In genomic region chr13:91108315-91108714, GRCh38 we compare ENCODE assay signal across 29 cellular contexts.
"Had no signal": no experiment of that assay in that cellular context is flagged by ENCODE, and none has a peak within 500 bp of the region (broad histone marks: within the 10 kb centered on the region; RNA-seq: fewer than 3 reads in every experiment).

No MANE protein-coding gene starts in this region.

- H3K27me3 Mint-ChIP-seq: stimulated activated naive B cell treated with anti-CD40 and anti-IgM and Interleukin-4, amounts not matched to agents 10 μg/mL and 1 μg/mL and 100 μg/mL, for 72 hours; stimulated activated naive CD8-positive, alpha-beta T cell treated with anti-CD3 and anti-CD28 coated beads, Interleukin-15, amount 100 ng/mL, for 72 hours; type B pancreatic cell had no signal

- H3K27me3 ChIP-seq: suprapubic skin, testis, thyroid gland, tibial artery, tibial nerve, transverse colon, upper lobe of left lung, upper lobe of right lung, uterus, vagina had no signal

- H3K36me3 ChIP-seq: stomach, suprapubic skin, thoracic aorta, thyroid gland, tibial artery, tibial nerve, transverse colon, upper lobe of left lung, upper lobe of right lung, uterus, vagina had no signal

- H3K4me3 ChIP-seq: stomach, suprapubic skin, testis, thoracic aorta, thyroid gland, tibial artery, tibial nerve, transverse colon, upper lobe of left lung, upper lobe of right lung, uterus, vagina had no signal

- H3K36me3 Mint-ChIP-seq: stimulated activated effector memory CD8-positive, alpha-beta T cell treated with anti-CD3 and anti-CD28 coated beads, Interleukin-12 subunit alpha, Interleukin-12 subunit beta, amount 100 ng/mL, for 72 hours; stimulated activated memory B cell treated with anti-CD40 and anti-IgM and Interleukin-4, amounts not matched to agents 10 μg/mL and 1 μg/mL and 100 μg/mL, for 72 hours; stimulated activated naive B cell treated with anti-CD40 and anti-IgM and Interleukin-4, amounts not matched to agents 10 μg/mL and 1 μg/mL and 100 μg/mL, for 72 hours had no signal

- H3K4me1 ChIP-seq: stomach, suprapubic skin, testis, tibial artery, tibial nerve, transverse colon, upper lobe of left lung, upper lobe of right lung, uterus, vagina had no signal

- ATAC-seq: stimulated activated effector memory CD8-positive, alpha-beta T cell treated with anti-CD3 and anti-CD28 coated beads, Interleukin-12 subunit alpha, Interleukin-12 subunit beta, amount 100 ng/mL, for 72 hours; stimulated activated memory B cell treated with anti-CD40 and anti-IgM and Interleukin-4, amounts not matched to agents 10 μg/mL and 1 μg/mL and 100 μg/mL, for 72 hours; stimulated activated naive B cell treated with anti-CD40 and anti-IgM and Interleukin-4, amounts not matched to agents 10 μg/mL and 1 μg/mL and 100 μg/mL, for 72 hours; stimulated activated naive CD8-positive, alpha-beta T cell treated with anti-CD3 and anti-CD28 coated beads, Interleukin-15, amount 100 ng/mL, for 72 hours; stimulated activated naive CD8-positive, alpha-beta T cell treated with anti-CD3 and anti-CD28 coated beads, Interleukin-15, Interleukin-2, amounts not matched to agents 100 U/mL and 50 U/mL, for 24 hours; upper lobe of right lung had no signal

- H3K4me1 Mint-ChIP-seq: stimulated activated effector memory CD8-positive, alpha-beta T cell treated with anti-CD3 and anti-CD28 coated beads, Interleukin-12 subunit alpha, Interleukin-12 subunit beta, amount 100 ng/mL, for 72 hours; stimulated activated memory B cell treated with anti-CD40 and anti-IgM and Interleukin-4, amounts not matched to agents 10 μg/mL and 1 μg/mL and 100 μg/mL, for 72 hours; stimulated activated naive B cell treated with anti-CD40 and anti-IgM and Interleukin-4, amounts not matched to agents 10 μg/mL and 1 μg/mL and 100 μg/mL, for 72 hours; stimulated activated naive CD8-positive, alpha-beta T cell treated with anti-CD3 and anti-CD28 coated beads, Interleukin-15, amount 100 ng/mL, for 72 hours had no signal

- H3K9me3 Mint-ChIP-seq: stimulated activated naive CD8-positive, alpha-beta T cell treated with anti-CD3 and anti-CD28 coated beads, Interleukin-15, amount 100 ng/mL, for 72 hours had no signal

- FAIRE-seq: urothelium cell line had no signal

- DNase-seq: stimulated activated CD4-positive, alpha-beta T cell treated with anti-CD3 and anti-CD28 coated beads, Interleukin-2, amount 100 ng/mL, for 48 hours; stimulated activated CD4-positive, alpha-beta T cell treated with anti-CD3 and anti-CD28 coated beads, Interleukin-4, amount 100 ng/mL, for 1 hour; stimulated activated CD4-positive, alpha-beta T cell treated with anti-CD3 and anti-CD28 coated beads, Interleukin-4, amount 100 ng/mL, for 24 hours; stimulated activated CD4-positive, alpha-beta T cell treated with anti-CD3 and anti-CD28 coated beads, Interleukin-4, amount 100 ng/mL, for 4 hours; stimulated activated CD8-positive, alpha-beta memory T cell treated with anti-CD3 and anti-CD28 coated beads, Interleukin-4, amount 100 ng/mL, for 48 hours; stimulated activated naive B cell treated with anti-CD40 and anti-IgM and Interleukin-4, amounts not matched to agents 10 μg/mL and 1 μg/mL and 100 μg/mL, for 72 hours; stimulated activated naive CD4-positive, alpha-beta T cell; stimulated activated naive CD4-positive, alpha-beta T cell treated with Interleukin-2 at 50 U/mL for 16 hours; stimulated activated naive CD8-positive, alpha-beta T cell treated with anti-CD3 and anti-CD28 coated beads, Interleukin-15, amount 100 ng/mL, for 72 hours; stimulated activated naive CD8-positive, alpha-beta T cell treated with anti-CD3 and anti-CD28 coated beads, Interleukin-15, Interleukin-2, amounts not matched to agents 100 U/mL and 50 U/mL, for 24 hours; stomach; substantia nigra; testis; thyroid gland; tibial artery; transverse colon; trophoblast cell; upper lobe of left lung; upper lobe of right lung; uterus had no signal

- H3K27ac Mint-ChIP-seq: stimulated activated effector memory CD8-positive, alpha-beta T cell treated with anti-CD3 and anti-CD28 coated beads, Interleukin-12 subunit alpha, Interleukin-12 subunit beta, amount 100 ng/mL, for 72 hours; stimulated activated memory B cell treated with anti-CD40 and anti-IgM and Interleukin-4, amounts not matched to agents 10 μg/mL and 1 μg/mL and 100 μg/mL, for 72 hours; stimulated activated naive B cell treated with anti-CD40 and anti-IgM and Interleukin-4, amounts not matched to agents 10 μg/mL and 1 μg/mL and 100 μg/mL, for 72 hours; stimulated activated naive CD8-positive, alpha-beta T cell treated with anti-CD3 and anti-CD28 coated beads, Interleukin-15, amount 100 ng/mL, for 72 hours; stimulated activated naive CD8-positive, alpha-beta T cell treated with anti-CD3 and anti-CD28 coated beads, Interleukin-15, Interleukin-2, amounts not matched to agents 100 ng/mL and 50 ng/mL, for 24 hours; type B pancreatic cell had no signal

- H3K27ac ChIP-seq: stomach, suprapubic skin, testis, thoracic aorta, thyroid gland, tibial artery, tibial nerve, transverse colon, upper lobe of left lung, upper lobe of right lung, uterus, vagina had no signal

- H3K9me3 ChIP-seq: stomach, suprapubic skin, testis, thoracic aorta, thyroid gland, tibial artery, tibial nerve, transverse colon, upper lobe of left lung, upper lobe of right lung, uterus, vagina had no signal

- H3K4me3 Mint-ChIP-seq: stimulated activated effector memory CD8-positive, alpha-beta T cell treated with anti-CD3 and anti-CD28 coated beads, Interleukin-12 subunit alpha, Interleukin-12 subunit beta, amount 100 ng/mL, for 72 hours; stimulated activated memory B cell treated with anti-CD40 and anti-IgM and Interleukin-4, amounts not matched to agents 10 μg/mL and 1 μg/mL and 100 μg/mL, for 72 hours; stimulated activated naive B cell treated with anti-CD40 and anti-IgM and Interleukin-4, amounts not matched to agents 10 μg/mL and 1 μg/mL and 100 μg/mL, for 72 hours; stimulated activated naive CD8-positive, alpha-beta T cell treated with anti-CD3 and anti-CD28 coated beads, Interleukin-15, amount 100 ng/mL, for 72 hours; stimulated activated naive CD8-positive, alpha-beta T cell treated with anti-CD3 and anti-CD28 coated beads, Interleukin-15, Interleukin-2, amounts not matched to agents 100 ng/mL and 50 ng/mL, for 24 hours; type B pancreatic cell had no signal
